ENCODE assay signal across 16 cellular contexts in the genomic region with DNA sequence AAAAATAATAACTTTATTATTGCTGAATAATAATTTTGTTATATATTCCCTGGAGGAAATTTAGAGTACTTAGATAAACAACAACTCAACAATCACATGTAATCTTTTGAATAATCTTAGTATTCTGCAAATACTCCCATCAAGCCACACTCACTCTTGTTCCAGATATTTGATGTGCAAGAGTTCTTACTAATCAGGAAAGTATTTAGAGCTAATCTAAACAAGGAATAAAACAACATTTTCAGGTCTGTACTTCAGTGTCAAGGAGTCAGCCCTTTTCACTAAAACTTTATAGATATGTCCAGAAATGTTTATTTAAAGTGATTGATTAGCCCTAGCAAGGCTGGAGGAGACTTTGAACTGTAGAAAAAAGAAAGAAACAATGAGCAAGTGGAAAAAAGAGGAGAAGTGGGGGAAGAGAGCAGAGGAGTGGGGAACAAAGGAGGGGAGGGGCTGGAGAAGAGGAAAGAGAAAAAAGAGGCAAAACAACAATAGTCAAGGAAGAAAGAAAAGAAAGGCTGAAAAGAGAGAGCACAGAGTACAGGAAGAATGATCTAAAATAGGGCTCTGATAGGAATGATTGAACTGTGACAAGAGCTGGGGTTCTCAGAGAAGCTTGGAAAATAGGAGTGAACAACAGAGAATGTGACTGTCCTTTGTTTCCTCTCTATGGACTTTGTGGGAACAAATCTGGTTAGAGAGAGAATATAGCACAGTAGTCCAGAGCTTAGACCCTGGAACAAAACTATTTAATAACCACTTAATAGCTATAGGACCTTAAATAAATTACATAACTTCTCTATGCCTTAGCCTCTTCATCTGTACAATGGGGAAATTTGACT.
DNase-seq lines count a peak whose midpoint lies in the region; ATAC-seq and TF ChIP-seq lines count a peak whose summit lies in the region.
"Had no signal": no experiment of that assay in that cellular context is flagged by ENCODE, and none has a peak within 500 bp of the region (broad histone marks: within the 10 kb centered on the region; RNA-seq: fewer than 3 reads in every experiment).

No MANE protein-coding gene starts in this region.

- no peaks in the 10 kb centered on the region for H3K79me2 ChIP-seq in PC-3 (ENCODE audit: low read length)

- H3K36me3 ChIP-seq in PC-3 (ENCODE audit: low read depth, low read length) (no peaks in the 10 kb centered on the region), left lung (no peaks in the 10 kb centered on the region)
- H3K36me3 ChIP-seq: pancreas had no signal

- intact Hi-C loops in PC-3 (cut with micrococcal nuclease) (loop anchor here (10.0 kb wide), 1 partner anchor 1053 kb away; no protein-coding TSS in a partner anchor), left lung (cut with DNase I) (no loop called here)

- H4K20me1 ChIP-seq in PC-3 (ENCODE audit: low read length), result no peaks in the 10 kb centered on the region

- H3K9me3 ChIP-seq in PC-3 (ENCODE audit: low read length) (no peaks in the 10 kb centered on the region), left lung (no peaks in the 10 kb centered on the region)
- H3K9me3 ChIP-seq: mucosa of descending colon, pancreas had no signal

- DNase-seq in PC-3 (peak; percentile 59), epithelial cell of esophagus (ENCODE audit: low read depth) (peak; percentile 9), left lung (no peak), NCI-H1092 (lab: John Stamatoyannopoulos, UW) (no peak)
- DNase-seq: activated CD4-positive, CD25-positive, alpha-beta regulatory T cell treated with anti-CD3 and anti-CD28 coated beads, Interleukin-2, amount 50 U/mL, for 72 hours; CD4-positive, alpha-beta memory T cell; erythroblast; mucosa of descending colon; NCI-H2081 treated with DMSO at 0.1 percent for 48 hours; NCI-H748 treated with DMSO at 0.1 percent for 48 hours; pancreas; stimulated activated CD4-positive, alpha-beta T cell treated with anti-CD3 and anti-CD28 coated beads, Interleukin-1b, Interleukin-23, amount 100 ng/mL, for 48 hours had no signal

- peak; percentile 80 for ATAC-seq in PC-3
- ATAC-seq in left lung, result peak; percentile 50
- ATAC-seq in HG03139 (IDR thresholded peaks at IDR 0.05; ENCODE audit: unreplicated experiment), result no peak
- ATAC-seq in HG02759 (IDR thresholded peaks at IDR 0.05; ENCODE audit: unreplicated experiment), result no peak
- ATAC-seq: mucosa of descending colon had no signal

- H3K9me2 ChIP-seq in PC-3 (replicated peaks; ENCODE audit: low read length), result no peaks in the 10 kb centered on the region

- BruUV-seq in PC-3 (replicated peaks; lab: Mats Ljungman, UMichigan), result no TSS peak

- H3K27me3 ChIP-seq in PC-3 (ENCODE audit: low read length), result no peaks in the 10 kb centered on the region
- H3K27me3 ChIP-seq in left lung, result no peaks in the 10 kb centered on the region
- H3K27me3 ChIP-seq: pancreas had no signal

- CTCF ChIA-PET in PC-3 (lab: Charles Lee), result no interaction called here

- POLR2A ChIA-PET in PC-3 (lab: Charles Lee; ENCODE audit: unreplicated experiment), result interaction anchor here (0.6 kb wide), 1 partner anchor 94 kb away, joined by 3 read pairs; no protein-coding TSS in a partner anchor

- H3K27ac ChIP-seq in PC-3 (ENCODE audit: low read length) (no peak overlapping the region), left lung (no peak overlapping the region), temporal lobe (ENCODE audit: low read depth, low read length) (peak overlapping the region; percentile 70)
- H3K27ac ChIP-seq: pancreas, RWPE1 had no signal

- peak overlapping the region; percentile 49 for H3K4me2 ChIP-seq in PC-3 (ENCODE audit: low read length)

- H3F3A ChIP-seq in PC-3 (ENCODE audit: low read length, unreplicated experiment), result no peaks in the 10 kb centered on the region

- H3K9ac ChIP-seq in PC-3 (ENCODE audit: low read length), result no peak overlapping the region

- H3K4me1 ChIP-seq in PC-3 (ENCODE audit: insufficient read depth, low read length) (peaks cover 13% of the 10 kb centered on the region), left lung (peaks cover 0 to 16% of the 10 kb centered on the region in 2 donors)

- H2AFZ ChIP-seq in PC-3 (ENCODE audit: low read length), result peak overlapping the region; percentile 32; the same call in 1 of the 2 replicates

- TF ChIP-seq CTCF in PC-3 (conservative IDR thresholded peaks at IDR 0.05; ENCODE audit: low read depth, low read length) (no peak), epithelial cell of esophagus (IDR thresholded peaks at IDR 0.05; ENCODE audit: insufficient read depth, low read depth, low read length, missing control alignments) (no peak), left lung (IDR thresholded peaks at IDR 0.05) (no peak)

- H3K4me3 ChIP-seq in PC-3 (ENCODE audit: low read length) (peak overlapping the region; percentile 19; the same call in 1 of the 2 replicates), epithelial cell of esophagus (ENCODE audit: low read length) (no peak overlapping the region), left lung (no peak overlapping the region)
- H3K4me3 ChIP-seq: mucosa of descending colon, pancreas had no signal

Comparison
In these comparisons a context has a peak if more than half of its experiments do, and no peak if none do; other contexts are left out.
1. ATAC-seq: peak in PC-3 (single experiment) and left lung (single experiment); none in HG03139 (single experiment) and HG02759 (single experiment).
2. DNase-seq: peak in PC-3 (single experiment) and epithelial cell of esophagus (single experiment); none in left lung (0 of 2) and NCI-H1092 (single experiment).